In genomic region chr3:16106050-16106449, GRCh38 we compare ENCODE assay signal across 3 cellular contexts.
TF ChIP-seq lines count a peak whose summit lies in the region.

No MANE protein-coding gene starts in this region.

TF ChIP-seq in A549, 52 proteins besides CTCF, POLR2A, EP300 and RAD21:
- no peak for TF ChIP-seq POLR2AphosphoS2 (conservative IDR thresholded peaks at IDR 0.05; ENCODE audit: low read length)
- peak; percentile 70 for TF ChIP-seq MAFK (IDR thresholded peaks at IDR 0.05; ENCODE audit: partially characterized antibody)

TF ChIP-seq in IMR-90, 13 proteins besides CTCF, POLR2A, EP300 and RAD21:
- no peak for TF ChIP-seq MXI1 (IDR thresholded peaks at IDR 0.05; ENCODE audit: borderline replicate concordance, low read depth, low read length)
- TF ChIP-seq SMC3 (IDR thresholded peaks at IDR 0.05; ENCODE audit: low read depth, low read length), result no peak
- peak; percentile 42; the same call in 1 of the 2 replicates for TF ChIP-seq MAFK (IDR thresholded peaks at IDR 0.05; ENCODE audit: low read depth, low read length)
- TF ChIP-seq RCOR1 (IDR thresholded peaks at IDR 0.05; ENCODE audit: insufficient replicate concordance, low read length), result no peak
- no peak for TF ChIP-seq RFX5 (IDR thresholded peaks at IDR 0.05; ENCODE audit: low read depth, low read length)
- no peak for TF ChIP-seq FOS (IDR thresholded peaks at IDR 0.05; ENCODE audit: low read depth, low read length)

TF ChIP-seq in K562, 482 proteins besides CTCF, POLR2A, EP300 and RAD21 (continued from another document):
- TF ChIP-seq NR1H2 (CRISPR knock-in tag; IDR thresholded peaks at IDR 0.05) (no peak), MAFG (tag; conservative IDR thresholded peaks at IDR 0.05) (peak; percentile 49), ZNF274 (IDR thresholded peaks at IDR 0.05; ENCODE audit: borderline replicate concordance, low read depth, low read length) (no peak), MAX (CRISPR knock-in tag; IDR thresholded peaks at IDR 0.05) (no peak), ZNF316 (IDR thresholded peaks at IDR 0.05) (peak; percentile 83)
